1 cellular context compared by ENCODE assay signal in genomic region chr3:38805765-38806386, GRCh38.
A peak's percentile ranks its signal among the peaks of the same experiment; 100 is the strongest.
TF ChIP-seq lines count a peak whose summit lies in the region.

No MANE protein-coding gene starts in this region.

TF ChIP-seq in HepG2, 621 proteins besides CTCF, POLR2A, EP300 and RAD21 (continued from another document and continues in another):
- TF ChIP-seq, protein P1, sequence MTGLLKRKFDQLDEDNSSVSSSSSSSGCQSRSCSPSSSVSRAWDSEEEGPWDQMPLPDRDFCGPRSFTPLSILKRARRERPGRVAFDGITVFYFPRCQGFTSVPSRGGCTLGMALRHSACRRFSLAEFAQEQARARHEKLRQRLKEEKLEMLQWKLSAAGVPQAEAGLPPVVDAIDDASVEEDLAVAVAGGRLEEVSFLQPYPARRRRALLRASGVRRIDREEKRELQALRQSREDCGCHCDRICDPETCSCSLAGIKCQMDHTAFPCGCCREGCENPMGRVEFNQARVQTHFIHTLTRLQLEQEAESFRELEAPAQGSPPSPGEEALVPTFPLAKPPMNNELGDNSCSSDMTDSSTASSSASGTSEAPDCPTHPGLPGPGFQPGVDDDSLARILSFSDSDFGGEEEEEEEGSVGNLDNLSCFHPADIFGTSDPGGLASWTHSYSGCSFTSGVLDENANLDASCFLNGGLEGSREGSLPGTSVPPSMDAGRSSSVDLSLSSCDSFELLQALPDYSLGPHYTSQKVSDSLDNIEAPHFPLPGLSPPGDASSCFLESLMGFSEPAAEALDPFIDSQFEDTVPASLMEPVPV (CRISPR knock-in tag; IDR thresholded peaks at IDR 0.05) = peak; percentile 58; the same call in 1 of the 2 replicates
- TF ChIP-seq SNAI1 (CRISPR knock-in tag; IDR thresholded peaks at IDR 0.05; ENCODE audit: borderline replicate concordance) (peak; percentile 99), TBL1XR1 (IDR thresholded peaks at IDR 0.05; ENCODE audit: borderline replicate concordance, low read length, partially characterized antibody) (no peak), ZNF652 (CRISPR knock-in tag; IDR thresholded peaks at IDR 0.05; ENCODE audit: borderline replicate concordance, low read depth) (peak; percentile 67; the same call in 1 of the 2 replicates), ZBTB2 (CRISPR knock-in tag; IDR thresholded peaks at IDR 0.05; ENCODE audit: low read depth) (peak; percentile 88), FOXO1 (CRISPR knock-in tag; IDR thresholded peaks at IDR 0.05) (peak; percentile 87), ZNF501 (CRISPR knock-in tag; IDR thresholded peaks at IDR 0.05) (peak; percentile 80; the same call in 1 of the 2 replicates), ZNF792 (CRISPR knock-in tag; IDR thresholded peaks at IDR 0.05) (peak; percentile 100), ZMAT5 (CRISPR knock-in tag; IDR thresholded peaks at IDR 0.05; ENCODE audit: borderline replicate concordance, low read depth) (peak; percentile 97), NFE2 (CRISPR knock-in tag; IDR thresholded peaks at IDR 0.05) (peak; percentile 61; the same call in 1 of the 2 replicates), ZNF367 (CRISPR knock-in tag; IDR thresholded peaks at IDR 0.05; ENCODE audit: borderline replicate concordance) (peak; percentile 86; the same call in 1 of the 2 replicates), RAD51 (IDR thresholded peaks at IDR 0.05; ENCODE audit: borderline replicate concordance) (no peak), THYN1 (CRISPR knock-in tag; IDR thresholded peaks at IDR 0.05; ENCODE audit: borderline replicate concordance, low read depth) (peak; percentile 61; the same call in 1 of the 2 replicates), CBFB (CRISPR knock-in tag; IDR thresholded peaks at IDR 0.05) (peak; percentile 60; the same call in 1 of the 2 replicates), ZSCAN30 (CRISPR knock-in tag; IDR thresholded peaks at IDR 0.05) (peak; percentile 80; the same call in 1 of the 2 replicates), HOXA7 (CRISPR knock-in tag; IDR thresholded peaks at IDR 0.05) (peak; percentile 98), RBFOX2 (IDR thresholded peaks at IDR 0.05; ENCODE audit: low read depth, low read length) (no peak), YY1 (IDR thresholded peaks at IDR 0.05; ENCODE audit: insufficient read depth, insufficient replicate concordance, low read depth, low read length) (no peak), ARNT (IDR thresholded peaks at IDR 0.05) (no peak), EHMT2 (IDR thresholded peaks at IDR 0.05; ENCODE audit: borderline replicate concordance, low read depth, low read length) (peak; percentile 100), ZFP90 (CRISPR knock-in tag; IDR thresholded peaks at IDR 0.05; ENCODE audit: borderline replicate concordance) (peak; percentile 97), KDM3A (CRISPR knock-in tag; IDR thresholded peaks at IDR 0.05; ENCODE audit: low read depth) (peak; percentile 95; the same call in 1 of the 2 replicates), ZNF646 (CRISPR knock-in tag; IDR thresholded peaks at IDR 0.05) (no peak), ZNF674 (CRISPR knock-in tag; IDR thresholded peaks at IDR 0.05; ENCODE audit: low read depth) (peak; percentile 72; the same call in 1 of the 2 replicates), NRL (CRISPR knock-in tag; IDR thresholded peaks at IDR 0.05; ENCODE audit: borderline replicate concordance) (no peak), ATF1 (CRISPR knock-in tag; IDR thresholded peaks at IDR 0.05) (no peak), ZBTB7B (CRISPR knock-in tag; IDR thresholded peaks at IDR 0.05) (peak; percentile 87), ONECUT2 (CRISPR knock-in tag; IDR thresholded peaks at IDR 0.05) (peak; percentile 83), ZC3H4 (CRISPR knock-in tag; IDR thresholded peaks at IDR 0.05; ENCODE audit: borderline replicate concordance) (peak; percentile 75; the same call in 1 of the 2 replicates), ZNF598 (CRISPR knock-in tag; IDR thresholded peaks at IDR 0.05; ENCODE audit: borderline replicate concordance) (no peak), ZNF83 (CRISPR knock-in tag; IDR thresholded peaks at IDR 0.05; ENCODE audit: borderline replicate concordance) (peak; percentile 99), ZNF577 (CRISPR knock-in tag; IDR thresholded peaks at IDR 0.05; ENCODE audit: borderline replicate concordance, low read depth) (peak; percentile 95; the same call in 1 of the 2 replicates), REST (IDR thresholded peaks at IDR 0.05; ENCODE audit: borderline replicate concordance in 1 of 2, low read depth in 1 of 2, low read length in 2 of 2) (peak; percentile 98 to 100), SNAPC2 (CRISPR knock-in tag; IDR thresholded peaks at IDR 0.05) (peak; percentile 96)
- TF ChIP-seq, protein P2, sequence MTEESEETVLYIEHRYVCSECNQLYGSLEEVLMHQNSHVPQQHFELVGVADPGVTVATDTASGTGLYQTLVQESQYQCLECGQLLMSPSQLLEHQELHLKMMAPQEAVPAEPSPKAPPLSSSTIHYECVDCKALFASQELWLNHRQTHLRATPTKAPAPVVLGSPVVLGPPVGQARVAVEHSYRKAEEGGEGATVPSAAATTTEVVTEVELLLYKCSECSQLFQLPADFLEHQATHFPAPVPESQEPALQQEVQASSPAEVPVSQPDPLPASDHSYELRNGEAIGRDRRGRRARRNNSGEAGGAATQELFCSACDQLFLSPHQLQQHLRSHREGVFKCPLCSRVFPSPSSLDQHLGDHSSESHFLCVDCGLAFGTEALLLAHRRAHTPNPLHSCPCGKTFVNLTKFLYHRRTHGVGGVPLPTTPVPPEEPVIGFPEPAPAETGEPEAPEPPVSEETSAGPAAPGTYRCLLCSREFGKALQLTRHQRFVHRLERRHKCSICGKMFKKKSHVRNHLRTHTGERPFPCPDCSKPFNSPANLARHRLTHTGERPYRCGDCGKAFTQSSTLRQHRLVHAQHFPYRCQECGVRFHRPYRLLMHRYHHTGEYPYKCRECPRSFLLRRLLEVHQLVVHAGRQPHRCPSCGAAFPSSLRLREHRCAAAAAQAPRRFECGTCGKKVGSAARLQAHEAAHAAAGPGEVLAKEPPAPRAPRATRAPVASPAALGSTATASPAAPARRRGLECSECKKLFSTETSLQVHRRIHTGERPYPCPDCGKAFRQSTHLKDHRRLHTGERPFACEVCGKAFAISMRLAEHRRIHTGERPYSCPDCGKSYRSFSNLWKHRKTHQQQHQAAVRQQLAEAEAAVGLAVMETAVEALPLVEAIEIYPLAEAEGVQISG (CRISPR knock-in tag; IDR thresholded peaks at IDR 0.05) = peak; percentile 89
- TF ChIP-seq, protein P3, sequence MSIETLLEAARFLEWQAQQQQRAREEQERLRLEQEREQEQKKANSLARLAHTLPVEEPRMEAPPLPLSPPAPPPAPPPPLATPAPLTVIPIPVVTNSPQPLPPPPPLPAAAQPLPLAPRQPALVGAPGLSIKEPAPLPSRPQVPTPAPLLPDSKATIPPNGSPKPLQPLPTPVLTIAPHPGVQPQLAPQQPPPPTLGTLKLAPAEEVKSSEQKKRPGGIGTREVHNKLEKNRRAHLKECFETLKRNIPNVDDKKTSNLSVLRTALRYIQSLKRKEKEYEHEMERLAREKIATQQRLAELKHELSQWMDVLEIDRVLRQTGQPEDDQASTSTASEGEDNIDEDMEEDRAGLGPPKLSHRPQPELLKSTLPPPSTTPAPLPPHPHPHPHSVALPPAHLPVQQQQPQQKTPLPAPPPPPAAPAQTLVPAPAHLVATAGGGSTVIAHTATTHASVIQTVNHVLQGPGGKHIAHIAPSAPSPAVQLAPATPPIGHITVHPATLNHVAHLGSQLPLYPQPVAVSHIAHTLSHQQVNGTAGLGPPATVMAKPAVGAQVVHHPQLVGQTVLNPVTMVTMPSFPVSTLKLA (IDR thresholded peaks at IDR 0.05) = no peak
- TF ChIP-seq, protein P4, sequence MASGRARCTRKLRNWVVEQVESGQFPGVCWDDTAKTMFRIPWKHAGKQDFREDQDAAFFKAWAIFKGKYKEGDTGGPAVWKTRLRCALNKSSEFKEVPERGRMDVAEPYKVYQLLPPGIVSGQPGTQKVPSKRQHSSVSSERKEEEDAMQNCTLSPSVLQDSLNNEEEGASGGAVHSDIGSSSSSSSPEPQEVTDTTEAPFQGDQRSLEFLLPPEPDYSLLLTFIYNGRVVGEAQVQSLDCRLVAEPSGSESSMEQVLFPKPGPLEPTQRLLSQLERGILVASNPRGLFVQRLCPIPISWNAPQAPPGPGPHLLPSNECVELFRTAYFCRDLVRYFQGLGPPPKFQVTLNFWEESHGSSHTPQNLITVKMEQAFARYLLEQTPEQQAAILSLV (CRISPR knock-in tag; IDR thresholded peaks at IDR 0.05; ENCODE audit: borderline replicate concordance) = peak; percentile 97
